Comparison of ENCODE assay signal across 8 cellular contexts in genomic region chr15:31974855-31975421, GRCh38. TPM values are rescaled to one million over a fixed set of nuclear protein-coding genes. Genes with fewer than 3 reads are reported as not detected.
A peak's percentile ranks its signal among the peaks of the same experiment; 100 is the strongest.
DNase-seq lines count a peak whose midpoint lies in the region; ATAC-seq and TF ChIP-seq lines count a peak whose summit lies in the region.

No MANE protein-coding gene starts in this region.

- 2 to 3% methylated on average over 18 of the region's 18 CpGs for WGBS in heart right ventricle, 2 donors
- 15% methylated on average over 18 of the region's 18 CpGs for WGBS in smooth muscle cell (ENCODE audit: low lambda C conversion rate)

- no peak overlapping the region for H3K4me3 ChIP-seq in AG09309 (ENCODE audit: control insufficient read depth, low read depth, low read length)
- H3K4me3 ChIP-seq in heart right ventricle, result peak overlapping the region in 9 of 10 donors; percentile 1 to 39 (median 27)
- H3K4me3 ChIP-seq in smooth muscle cell, result no peak overlapping the region

- peak; percentile 44 for TF ChIP-seq CTCF in AG09309 (IDR thresholded peaks at IDR 0.05; ENCODE audit: control insufficient read depth, insufficient read depth, low read depth, low read length, missing control alignments)
- peak; percentile 79 for TF ChIP-seq CTCF in GM10248 (IDR thresholded peaks at IDR 0.05; ENCODE audit: control extremely low read depth, extremely low read depth, low read depth, missing control alignments)
- peak; percentile 32 to 81 (median 67) for TF ChIP-seq CTCF in heart right ventricle (IDR thresholded peaks at IDR 0.05)
- TF ChIP-seq CTCF in smooth muscle cell (IDR thresholded peaks at IDR 0.05; ENCODE audit: borderline replicate concordance, insufficient read depth, poor library complexity, severe bottlenecking), result peak; percentile 74

- CTCF ChIA-PET in GM10248 (lab: Yijun Ruan, JAX), result interaction anchor here (1.1 to 3.7 kb wide), 3 partner anchors 7 to 16 kb away, joined by 3 to 26 read pairs (median 4); no protein-coding TSS in a partner anchor

- H2AFZ ChIP-seq in smooth muscle cell (ENCODE audit: low read depth), result no peak overlapping the region

- H3K27me3 ChIP-seq in heart right ventricle, result peaks cover 0 to 45% (median 32%) of the 10 kb centered on the region in 7 donors
- H3K27me3 ChIP-seq in smooth muscle cell (ENCODE audit: low read depth), result peaks cover 7% of the 10 kb centered on the region

- no peaks in the 10 kb centered on the region for H3K36me3 ChIP-seq in heart right ventricle
- no peaks in the 10 kb centered on the region for H3K36me3 ChIP-seq in smooth muscle cell (ENCODE audit: low read depth)

- H3F3A ChIP-seq in smooth muscle cell (ENCODE audit: low read depth), result no peaks in the 10 kb centered on the region

- no peak overlapping the region for H3K9ac ChIP-seq in smooth muscle cell (ENCODE audit: low read depth)

- POLR2A ChIA-PET in GM10248 (lab: Yijun Ruan, JAX), result no interaction called here

- ATAC-seq in heart right ventricle, result peak in 2 of 8 donors; percentile 39 to 58
- ATAC-seq in HG03108 (IDR thresholded peaks at IDR 0.05; ENCODE audit: unreplicated experiment), result no peak
- ATAC-seq in GM19397 (IDR thresholded peaks at IDR 0.05; ENCODE audit: unreplicated experiment), result no peak

- H3K79me2 ChIP-seq in smooth muscle cell (ENCODE audit: low read depth), result no peaks in the 10 kb centered on the region

- intact Hi-C loops in heart right ventricle (cut with DNase I), result loop anchor here in 4 of 10 donors (2.0 to 10.0 kb wide), 6 partner anchors 108 to 403 kb away; no protein-coding TSS in a partner anchor

- no peak for DNase-seq in AG09309 (ENCODE audit: low read depth)
- peak; percentile 53 for DNase-seq in GM10248 (ENCODE audit: extremely low spot score)
- DNase-seq in NCI-H2227 treated with DMSO at 0.1 percent for 48 hours (lab: John Stamatoyannopoulos, UW), result peak; percentile 26
- peak; percentile 42 to 48 for DNase-seq in activated T-cell treated with anti-CD3 and anti-CD28 coated beads, Interleukin-2, amount 50 U/mL, for 48 hours
- DNase-seq in heart right ventricle, result no peak
- DNase-seq in smooth muscle cell (lab: John Stamatoyannopoulos, UW; ENCODE audit: unreplicated experiment), result no peak

- no peaks in the 10 kb centered on the region for H3K9me3 ChIP-seq in heart right ventricle
- H3K9me3 ChIP-seq in smooth muscle cell (replicated peaks; ENCODE audit: low read depth), result no peaks in the 10 kb centered on the region

- H3K4me2 ChIP-seq in smooth muscle cell, result peak overlapping the region; percentile 31

- H4K20me1 ChIP-seq in smooth muscle cell (ENCODE audit: low read depth), result no peaks in the 10 kb centered on the region

- no peak overlapping the region for H3K27ac ChIP-seq in heart right ventricle
- no peak overlapping the region for H3K27ac ChIP-seq in smooth muscle cell (ENCODE audit: low read depth)

- H3K4me1 ChIP-seq in heart right ventricle (peaks cover 0 to 18% (median 10%) of the 10 kb centered on the region in 9 donors), smooth muscle cell (ENCODE audit: low read depth) (no peaks in the 10 kb centered on the region)

RNA-seq across cellular contexts. Expression of gene CHRNA7, which starts 55.4 kb away (rescaled TPM):
- total RNA-seq in heart right ventricle (1 to 10 TPM in 6 of 10 donors, under 1 TPM in 3, not detected in 1; 0.44 to 2.7 (median 1.2) TPM), smooth muscle cell (1.4 and 2.5 TPM in 2 replicates)
- polyA plus RNA-seq in heart right ventricle (under 1 TPM; 0.61 to 0.88 TPM), smooth muscle cell (1.2 and 1.4 TPM in 2 replicates)

Comparison
In these comparisons a context has a peak if more than half of its experiments do, and no peak if none do; other contexts are left out.
1. DNase-seq: peak in GM10248 (single experiment), NCI-H2227 treated with DMSO at 0.1 percent for 48 hours (single experiment) and activated T-cell treated with anti-CD3 and anti-CD28 coated beads, Interleukin-2, amount 50 U/mL, for 48 hours (2 of 2); none in AG09309 (single experiment), heart right ventricle (0 of 2) and smooth muscle cell (single experiment).
2. H3K4me3 ChIP-seq: peak in heart right ventricle (9 of 10); none in AG09309 (single experiment) and smooth muscle cell (single experiment).
3. Peak in every context shown above with its lines, with median percentiles within 50 percentile points of each other: CTCF ChIP-seq.